Comparison of ENCODE assay signal across 9 cellular contexts in genomic region chr20:36792422-36792821, GRCh38. TPM values are rescaled to one million over a fixed set of nuclear protein-coding genes. Genes with fewer than 3 reads are reported as not detected.
DNase-seq lines count a peak whose midpoint lies in the region; ATAC-seq and TF ChIP-seq lines count a peak whose summit lies in the region.
"Had no signal": no experiment of that assay in that cellular context is flagged by ENCODE, and none has a peak within 500 bp of the region (broad histone marks: within the 10 kb centered on the region; RNA-seq: fewer than 3 reads in every experiment).

No MANE protein-coding gene starts in this region.

- H3K4me3 Mint-ChIP-seq in osteocyte (ENCODE audit: unreplicated experiment): no peak overlapping the region

- peak; percentile 77 for DNase-seq in AG08396 (ENCODE audit: low spot score)
- DNase-seq in GM19238 (ENCODE audit: insufficient read length, low spot score): peak; percentile 46
- DNase-seq in NT2/D1 (ENCODE audit: low read depth, low spot score): peak; percentile 72
- DNase-seq in epidermal melanocyte (ENCODE audit: insufficient read length, low spot score): peak; percentile 52
- DNase-seq in osteocyte (ENCODE audit: extremely low spot score, unreplicated experiment): no peak
- no peak for DNase-seq in colonic mucosa

- ATAC-seq in GM19467 (IDR thresholded peaks at IDR 0.05; ENCODE audit: unreplicated experiment) (no peak), HG02588 (IDR thresholded peaks at IDR 0.05; ENCODE audit: unreplicated experiment) (no peak)

- no peaks in the 10 kb centered on the region for H3K4me1 ChIP-seq in NT2/D1 (ENCODE audit: insufficient read depth, insufficient read length)
- H3K4me1 ChIP-seq in colonic mucosa: no peaks in the 10 kb centered on the region

- intact Hi-C loops in colonic mucosa (cut with DNase I): no loop called here

- no peaks in the 10 kb centered on the region for H3K9me3 ChIP-seq in NT2/D1 (ENCODE audit: insufficient read depth, low read length)
- no peaks in the 10 kb centered on the region for H3K9me3 ChIP-seq in colonic mucosa
- H3K9me3 ChIP-seq: tibial artery had no signal

- TF ChIP-seq CTCF in osteocyte (IDR thresholded peaks at IDR 0.05) (peak; percentile 56), colonic mucosa (IDR thresholded peaks at IDR 0.05) (no peak)

- H3K4me3 ChIP-seq in NT2/D1 (ENCODE audit: insufficient read length, low read depth) (no peak overlapping the region), colonic mucosa (no peak overlapping the region)
- H3K4me3 ChIP-seq: tibial artery had no signal

- no peak overlapping the region for H3K27ac ChIP-seq in colonic mucosa
- H3K27ac ChIP-seq: tibial artery had no signal

- no peak overlapping the region for H3K27ac Mint-ChIP-seq in osteocyte (ENCODE audit: unreplicated experiment)

- peaks cover 35% of the 10 kb centered on the region for H3K36me3 Mint-ChIP-seq in osteocyte (ENCODE audit: unreplicated experiment)

- H3K9ac ChIP-seq in NT2/D1 (ENCODE audit: insufficient read length, low read depth) (no peak overlapping the region), colonic mucosa (ENCODE audit: low read depth in 2 of 2, low read length in 2 of 2) (no peak overlapping the region)

- H3K36me3 ChIP-seq in NT2/D1 (ENCODE audit: insufficient read depth, insufficient read length, low read length): peaks cover 56% of the 10 kb centered on the region
- H3K36me3 ChIP-seq in colonic mucosa: peaks cover 12% of the 10 kb centered on the region

- no peaks in the 10 kb centered on the region for H3K4me1 Mint-ChIP-seq in osteocyte (ENCODE audit: unreplicated experiment)

- H3K27me3 ChIP-seq in NT2/D1 (ENCODE audit: insufficient read depth, insufficient read length) (no peaks in the 10 kb centered on the region), colonic mucosa (no peaks in the 10 kb centered on the region)
- H3K27me3 ChIP-seq: tibial artery had no signal

- no peaks in the 10 kb centered on the region for H3K9me3 Mint-ChIP-seq in osteocyte (ENCODE audit: unreplicated experiment)

- no peaks in the 10 kb centered on the region for H3K27me3 Mint-ChIP-seq in osteocyte (ENCODE audit: unreplicated experiment)

RNA-seq across cellular contexts. Expression of gene DSN1, which starts 18.9 kb away (rescaled TPM):
- total RNA-seq in osteocyte: 6.7 and 7.6 TPM in 2 replicates
- total RNA-seq in colonic mucosa: 10 to 100 TPM; 10.9 to 24.2 TPM

RNA-seq across cellular contexts. Expression of gene NDRG3, which starts 46.5 kb away (rescaled TPM):
- total RNA-seq in osteocyte (32.2 and 33.5 TPM in 2 replicates), colonic mucosa (10 to 100 TPM; 30.0 to 32.0 TPM)

Comparison
In these comparisons a context has a peak if more than half of its experiments do, and no peak if none do; other contexts are left out.
1. DNase-seq: peak in AG08396 (single experiment), GM19238 (single experiment), NT2/D1 (single experiment) and epidermal melanocyte (single experiment); none in osteocyte (single experiment) and colonic mucosa (single experiment).